In the genomic region with DNA sequence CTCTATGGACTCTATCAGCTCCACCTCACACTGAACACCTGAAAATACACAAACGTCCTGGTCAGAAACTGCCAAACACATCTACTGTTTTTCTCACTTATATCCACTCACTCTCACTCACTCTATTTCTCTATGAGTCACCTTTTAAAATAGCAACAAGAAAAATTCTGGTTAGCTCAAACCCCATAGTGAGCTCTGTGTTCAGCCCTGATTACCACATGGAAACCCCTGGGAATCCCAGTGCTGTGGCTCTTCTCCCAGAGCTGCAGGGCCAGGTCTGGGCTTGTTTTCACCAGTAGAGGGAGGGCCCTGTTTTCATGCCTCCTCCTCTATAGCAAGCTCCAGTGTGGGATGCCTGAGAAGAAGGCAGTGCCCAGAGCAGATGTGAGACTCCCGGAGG, we compare ENCODE assay signal across 20 cellular contexts.
DNase-seq lines count a peak whose midpoint lies in the region; ATAC-seq, FAIRE-seq and TF ChIP-seq lines count a peak whose summit lies in the region.
"Had no signal": no experiment of that assay in that cellular context is flagged by ENCODE, and none has a peak within 500 bp of the region (broad histone marks: within the 10 kb centered on the region; RNA-seq: fewer than 3 reads in every experiment).

No MANE protein-coding gene starts in this region.

- no peak overlapping the region for H3K4me2 ChIP-seq in DND-41 (ENCODE audit: insufficient read depth, low read length)

- H3K27me3 ChIP-seq in DND-41 (ENCODE audit: insufficient read depth, low read length, poor library complexity) (no peaks in the 10 kb centered on the region), dorsolateral prefrontal cortex (peaks cover 0 to 88% (median 33%) of the 10 kb centered on the region in 45 donors)
- H3K27me3 ChIP-seq: brain microvascular endothelial cell had no signal

- H3K4me1 ChIP-seq in DND-41 (ENCODE audit: insufficient read depth, low read length) = peaks cover 51% of the 10 kb centered on the region

- H3K36me3 Mint-ChIP-seq in glutamatergic neuron (ENCODE audit: unreplicated experiment) = peaks cover 10% of the 10 kb centered on the region

- H4K20me1 ChIP-seq in DND-41 (ENCODE audit: insufficient read depth, low read length) = no peaks in the 10 kb centered on the region

- H3K27me3 Mint-ChIP-seq in glutamatergic neuron (ENCODE audit: unreplicated experiment) = peaks cover 1% of the 10 kb centered on the region

- H3K9me3 ChIP-seq in DND-41 (ENCODE audit: insufficient read depth, low read length, severe bottlenecking) = no peaks in the 10 kb centered on the region

- peaks cover 8% of the 10 kb centered on the region for H3K9me3 Mint-ChIP-seq in glutamatergic neuron (ENCODE audit: unreplicated experiment)

- ATAC-seq in DND-41 (ENCODE audit: insufficient read depth, low read depth) (peak; percentile 41), HG03175 (IDR thresholded peaks at IDR 0.05; ENCODE audit: unreplicated experiment) (peak; percentile 39), SK-N-SH treated with all-trans-retinoic acid at 6 μM for 48 hours (peak; percentile 46; the same call in 1 of the 3 replicates)
- ATAC-seq: natural killer cell treated with Interleukin-12 subunit alpha and Interleukin-12 subunit beta and Interleukin-15 and Interleukin-18, amount 100 ng/mL, for 72 hours had no signal

- intact Hi-C loops in dorsolateral prefrontal cortex (cut with DNase I) = no loop called here

- no peak overlapping the region for H2AFZ ChIP-seq in DND-41 (ENCODE audit: low read depth, low read length)

- H3K27ac ChIP-seq in DND-41 (ENCODE audit: low read length) = peak overlapping the region; percentile 57
- no peak overlapping the region for H3K27ac ChIP-seq in dorsolateral prefrontal cortex
- H3K27ac ChIP-seq: brain microvascular endothelial cell had no signal

- no peak overlapping the region for H3K4me3 ChIP-seq in DND-41 (ENCODE audit: low read depth in 1 of 2, low read length in 2 of 2)
- no peak overlapping the region for H3K4me3 ChIP-seq in dorsolateral prefrontal cortex

- no peaks in the 10 kb centered on the region for H3K36me3 ChIP-seq in DND-41 (ENCODE audit: insufficient read depth, low read length)
- H3K36me3 ChIP-seq: brain microvascular endothelial cell had no signal

- H3K4me3 Mint-ChIP-seq in glutamatergic neuron (ENCODE audit: unreplicated experiment) = no peak overlapping the region
- H3K4me3 Mint-ChIP-seq: B cell; natural killer cell treated with Interleukin-12 subunit alpha and Interleukin-12 subunit beta and Interleukin-15 and Interleukin-18, amount 100 ng/mL, for 72 hours had no signal

- H3K4me1 Mint-ChIP-seq in glutamatergic neuron (ENCODE audit: low read depth, unreplicated experiment) = no peaks in the 10 kb centered on the region

- no peaks in the 10 kb centered on the region for H3K79me2 ChIP-seq in DND-41 (ENCODE audit: insufficient read depth, low read length)

- H3K27ac Mint-ChIP-seq in glutamatergic neuron (ENCODE audit: unreplicated experiment) = no peak overlapping the region
- H3K27ac Mint-ChIP-seq: B cell; natural killer cell treated with Interleukin-12 subunit alpha and Interleukin-12 subunit beta and Interleukin-15 and Interleukin-18, amount 100 ng/mL, for 72 hours had no signal

- TF ChIP-seq CTCF in DND-41 (IDR thresholded peaks at IDR 0.05; ENCODE audit: borderline replicate concordance, extremely low read depth, low read length, poor library complexity, severe bottlenecking) (peak; percentile 50), dorsolateral prefrontal cortex (IDR thresholded peaks at IDR 0.05 in 54 of 56, conservative IDR thresholded peaks at IDR 0.05 in 2 of 56; ENCODE audit: low read depth in 1 of 56, partially characterized antibody in 56 of 56) (no peak), glutamatergic neuron (IDR thresholded peaks at IDR 0.05; ENCODE audit: partially characterized antibody, unreplicated experiment) (no peak)

- DNase-seq in DND-41 = peak; percentile 50
- DNase-seq in GM18507 (ENCODE audit: extremely low spot score, insufficient read length, low read depth) = no peak
- no peak for DNase-seq in dorsolateral prefrontal cortex
- DNase-seq in NCI-H748 treated with DMSO at 0.1 percent for 48 hours (lab: John Stamatoyannopoulos, UW) = no peak
- DNase-seq in NCI-H1092 treated with DMSO at 0.1 percent for 48 hours (lab: John Stamatoyannopoulos, UW) = no peak
- DNase-seq in glutamatergic neuron = no peak
- DNase-seq: activated CD8-positive, alpha-beta memory T cell treated with anti-CD3 and anti-CD28 coated beads for 24 hours; brain microvascular endothelial cell; effector CD4-positive, alpha-beta T cell; EL; foreskin fibroblast; KG1; NCI-H187 treated with DMSO at 0.1 percent for 48 hours; stimulated activated CD4-positive, alpha-beta T cell treated with anti-CD3 and anti-CD28 coated beads, Interleukin-2, amount 100 ng/mL, for 24 hours; trophoblast cell had no signal

- no peak overlapping the region for H3K9ac ChIP-seq in DND-41 (ENCODE audit: low read depth, low read length)

- FAIRE-seq in GM18507 (lab: Jason Lieb, UNC) = peak; percentile 75
- FAIRE-seq: TTC549 had no signal

TF ChIP-seq in SK-N-SH treated with all-trans-retinoic acid at 6 μM for 48 hours, 23 proteins besides CTCF, POLR2A, EP300 and RAD21:
- TF ChIP-seq ZFP3 (CRISPR knock-in tag; IDR thresholded peaks at IDR 0.05) (no peak), PPARA (CRISPR knock-in tag; IDR thresholded peaks at IDR 0.05; ENCODE audit: borderline replicate concordance) (no peak), ZNF8 (CRISPR knock-in tag; IDR thresholded peaks at IDR 0.05) (no peak), ZNF70 (CRISPR knock-in tag; IDR thresholded peaks at IDR 0.05) (no peak), ZFP30 (CRISPR knock-in tag; IDR thresholded peaks at IDR 0.05) (no peak), SNAI2 (CRISPR knock-in tag; IDR thresholded peaks at IDR 0.05) (no peak), ESRRG (CRISPR knock-in tag; IDR thresholded peaks at IDR 0.05) (no peak), POU6F1 (CRISPR knock-in tag; IDR thresholded peaks at IDR 0.05; ENCODE audit: borderline replicate concordance, low read depth) (no peak), BACH2 (CRISPR knock-in tag; IDR thresholded peaks at IDR 0.05; ENCODE audit: borderline replicate concordance) (no peak), CSDC2 (CRISPR knock-in tag; IDR thresholded peaks at IDR 0.05) (no peak), TOX (CRISPR knock-in tag; IDR thresholded peaks at IDR 0.05; ENCODE audit: borderline replicate concordance) (no peak), TCF4 (CRISPR knock-in tag; IDR thresholded peaks at IDR 0.05; ENCODE audit: borderline replicate concordance) (no peak), GLIS3 (CRISPR knock-in tag; IDR thresholded peaks at IDR 0.05) (no peak), ISL1 (CRISPR knock-in tag; IDR thresholded peaks at IDR 0.05) (no peak), OSR1 (CRISPR knock-in tag; IDR thresholded peaks at IDR 0.05) (no peak), ZC3H10 (CRISPR knock-in tag; IDR thresholded peaks at IDR 0.05) (no peak), RARB (CRISPR knock-in tag; IDR thresholded peaks at IDR 0.05) (no peak)
- TF ChIP-seq, protein P1, sequence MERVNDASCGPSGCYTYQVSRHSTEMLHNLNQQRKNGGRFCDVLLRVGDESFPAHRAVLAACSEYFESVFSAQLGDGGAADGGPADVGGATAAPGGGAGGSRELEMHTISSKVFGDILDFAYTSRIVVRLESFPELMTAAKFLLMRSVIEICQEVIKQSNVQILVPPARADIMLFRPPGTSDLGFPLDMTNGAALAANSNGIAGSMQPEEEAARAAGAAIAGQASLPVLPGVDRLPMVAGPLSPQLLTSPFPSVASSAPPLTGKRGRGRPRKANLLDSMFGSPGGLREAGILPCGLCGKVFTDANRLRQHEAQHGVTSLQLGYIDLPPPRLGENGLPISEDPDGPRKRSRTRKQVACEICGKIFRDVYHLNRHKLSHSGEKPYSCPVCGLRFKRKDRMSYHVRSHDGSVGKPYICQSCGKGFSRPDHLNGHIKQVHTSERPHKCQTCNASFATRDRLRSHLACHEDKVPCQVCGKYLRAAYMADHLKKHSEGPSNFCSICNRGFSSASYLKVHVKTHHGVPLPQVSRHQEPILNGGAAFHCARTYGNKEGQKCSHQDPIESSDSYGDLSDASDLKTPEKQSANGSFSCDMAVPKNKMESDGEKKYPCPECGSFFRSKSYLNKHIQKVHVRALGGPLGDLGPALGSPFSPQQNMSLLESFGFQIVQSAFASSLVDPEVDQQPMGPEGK (CRISPR knock-in tag; IDR thresholded peaks at IDR 0.05; ENCODE audit: borderline replicate concordance) = no peak
